8 cellular contexts compared by ENCODE assay signal in the genomic region with DNA sequence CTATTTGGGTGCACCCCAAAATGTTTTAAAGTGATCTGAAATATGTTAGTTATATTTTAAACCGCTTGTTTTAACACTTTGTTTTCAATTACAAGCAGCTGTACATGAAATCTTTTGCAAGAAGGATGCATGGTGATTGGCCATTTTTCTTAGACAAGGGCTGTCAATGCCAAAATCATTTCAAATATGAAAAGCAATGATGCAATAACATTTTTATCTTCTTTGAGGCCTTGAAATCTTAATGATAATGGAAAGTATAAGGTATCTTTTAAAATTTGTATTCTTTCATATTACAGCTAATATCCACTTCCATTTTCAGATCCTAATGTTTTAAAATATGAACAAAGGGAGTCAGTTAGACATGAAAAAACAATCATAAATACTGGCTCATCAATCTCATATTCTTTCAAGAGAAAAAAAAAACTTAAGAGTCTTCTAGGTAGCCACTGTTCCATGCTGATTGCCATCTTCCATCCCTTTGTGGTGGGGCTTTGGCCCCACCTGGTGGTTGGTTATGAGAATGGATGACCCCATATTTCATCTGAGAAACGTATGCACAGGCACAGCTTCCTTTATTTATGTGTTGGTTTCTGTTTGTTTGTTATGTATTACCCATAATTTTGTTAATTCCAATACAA.
DNase-seq lines count a peak whose midpoint lies in the region; ATAC-seq, FAIRE-seq and TF ChIP-seq lines count a peak whose summit lies in the region.

No MANE protein-coding gene starts in this region.

- ATAC-seq in GM21360 (IDR thresholded peaks at IDR 0.05; ENCODE audit: unreplicated experiment) (peak; percentile 99), HG03469 (IDR thresholded peaks at IDR 0.05; ENCODE audit: unreplicated experiment) (peak; percentile 96), HepG2 (peak; percentile 80)

- no peak for TF ChIP-seq RAD21 in HepG2 (CRISPR knock-in tag; IDR thresholded peaks at IDR 0.05)

- H2AFZ ChIP-seq in HepG2 (ENCODE audit: low read length) = no peak overlapping the region

- H3K36me3 ChIP-seq in brain microvascular endothelial cell (replicated peaks) = no peaks in the 10 kb centered on the region
- no peaks in the 10 kb centered on the region for H3K36me3 ChIP-seq in HepG2 (replicated peaks in 1 of 2; ENCODE audit: control insufficient read depth in 1 of 2, insufficient read depth in 2 of 2, low read length in 2 of 2)

- no peaks in the 10 kb centered on the region for H3K4me1 ChIP-seq in HepG2 (ENCODE audit: insufficient read depth, low read length)

- POLR2A ChIA-PET in HepG2 (lab: Yijun Ruan, JAX) = no interaction called here

- intact Hi-C loops in HepG2 (cut with micrococcal nuclease; ENCODE audit: unreplicated experiment) = no loop called here

- TF ChIP-seq CTCF in brain microvascular endothelial cell (IDR thresholded peaks at IDR 0.05; ENCODE audit: low read depth, low read length, missing control alignments) (peak; percentile 85), HepG2 (CRISPR knock-in tag; IDR thresholded peaks at IDR 0.05) (peak; percentile 59)

- BruUV-seq in HepG2 (replicated peaks; lab: Mats Ljungman, UMichigan) = no TSS peak

- H3K79me2 ChIP-seq in HepG2 (ENCODE audit: insufficient read depth, low read length) = no peaks in the 10 kb centered on the region

- TF ChIP-seq POLR2A in HepG2 (IDR thresholded peaks at IDR 0.05; ENCODE audit: insufficient read depth in 1 of 2, low read depth in 2 of 2, low read length in 2 of 2) = no peak

- CTCF ChIA-PET in HepG2 (lab: Yijun Ruan, JAX; ENCODE audit: low intra/inter-chr PET ratio, low total read pairs) = no interaction called here

- peak overlapping the region; percentile 3; the same call in 1 of the 2 replicates for H3K4me2 ChIP-seq in HepG2 (ENCODE audit: low read depth, low read length)

- H3K9ac ChIP-seq in HepG2 (ENCODE audit: insufficient read depth, low read depth, low read length) = no peak overlapping the region

- H3K4me3 ChIP-seq in brain microvascular endothelial cell (ENCODE audit: low read depth, low read length) (no peak overlapping the region), HepG2 (replicated peaks in 1 of 3; ENCODE audit: insufficient read depth in 1 of 3, low read depth in 2 of 3, low read length in 3 of 3) (no peak overlapping the region)

- no peak for FAIRE-seq in HepG2 (lab: Jason Lieb, UNC)

- no peak for TF ChIP-seq EP300 in HepG2 (IDR thresholded peaks at IDR 0.05; ENCODE audit: low read depth in 2 of 2, low read length in 2 of 2)
- no peak for TF ChIP-seq EP300 in HepG2 (CRISPR knock-in tag; IDR thresholded peaks at IDR 0.05; ENCODE audit: borderline replicate concordance)

- WGBS in HepG2 (ENCODE audit: low lambda C conversion rate) = 6% methylated on average over 2 of the region's 2 CpGs

- in situ Hi-C loops in brain microvascular endothelial cell (cut with HindIII; ENCODE audit: low pct_ligation_motif_present, low sequenced_read_pairs) = no loop called here
- in situ Hi-C loops in HepG2 (cut with HindIII; ENCODE audit: extremely low pct_ligation_motif_present, low pct_unique_long_range_greater_than_20kb) = no loop called here

- DNase-seq in activated CD8-positive, alpha-beta memory T cell treated with anti-CD3 and anti-CD28 coated beads, Interleukin-2, amount 50 U/mL, for 48 hours = peak; percentile 53
- DNase-seq in activated CD8-positive, alpha-beta memory T cell treated with anti-CD3 and anti-CD28 coated beads, Interleukin-2, amount 50 U/mL, for 4 hours = no peak
- peak; percentile 21 for DNase-seq in NCI-H774 (lab: John Stamatoyannopoulos, UW)
- peak; percentile 23 for DNase-seq in brain microvascular endothelial cell
- DNase-seq in HepG2 (ENCODE audit: low spot score) = no peak
- no peak for DNase-seq in stimulated activated naive CD4-positive, alpha-beta T cell treated with Interleukin-2 at 50 U/mL for 16 hours (lab: John Stamatoyannopoulos, UW)

- H3K27ac ChIP-seq in brain microvascular endothelial cell (no peak overlapping the region), HepG2 (ENCODE audit: extremely low read length, insufficient read depth, low read length) (no peak overlapping the region)

- H3K9me3 ChIP-seq in HepG2 (ENCODE audit: low read length) = no peaks in the 10 kb centered on the region

- no peaks in the 10 kb centered on the region for H3K27me3 ChIP-seq in brain microvascular endothelial cell (replicated peaks)
- H3K27me3 ChIP-seq in HepG2 (ENCODE audit: control insufficient read depth in 1 of 2, insufficient read depth in 2 of 2, low read length in 2 of 2) = no peaks in the 10 kb centered on the region

- H4K20me1 ChIP-seq in HepG2 (ENCODE audit: insufficient read depth, low read length) = no peaks in the 10 kb centered on the region

TF ChIP-seq in HepG2, 621 proteins besides CTCF, POLR2A, EP300 and RAD21:
- TF ChIP-seq NR2F1 (CRISPR knock-in tag; IDR thresholded peaks at IDR 0.05) (no peak), SMC3 (IDR thresholded peaks at IDR 0.05; ENCODE audit: low read length) (peak; percentile 14; the same call in 1 of the 2 replicates), MXD4 (CRISPR knock-in tag; IDR thresholded peaks at IDR 0.05) (no peak), STAG1 (CRISPR knock-in tag; IDR thresholded peaks at IDR 0.05) (peak; percentile 66)
- TF ChIP-seq, protein P1, sequence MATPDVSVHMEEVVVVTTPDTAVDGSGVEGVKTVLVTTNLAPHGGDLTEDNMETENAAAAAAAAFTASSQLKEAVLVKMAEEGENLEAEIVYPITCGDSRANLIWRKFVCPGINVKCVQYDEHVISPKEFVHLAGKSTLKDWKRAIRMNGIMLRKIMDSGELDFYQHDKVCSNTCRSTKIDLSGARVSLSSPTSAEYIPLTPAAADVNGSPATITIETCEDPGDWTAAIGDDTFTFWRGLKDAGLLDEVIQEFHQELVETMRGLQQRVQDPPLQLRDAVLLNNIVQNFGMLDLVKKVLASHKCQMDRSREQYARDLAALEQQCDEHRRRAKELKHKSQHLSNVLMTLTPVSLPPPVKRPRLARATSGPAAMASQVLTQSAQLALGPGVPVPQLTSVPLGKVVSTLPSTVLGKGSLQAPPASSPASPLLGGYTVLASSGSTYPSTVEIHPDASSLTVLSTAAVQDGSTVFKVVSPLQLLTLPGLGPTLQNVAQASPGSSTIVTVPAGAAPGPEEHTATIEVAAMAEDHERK (CRISPR knock-in tag; IDR thresholded peaks at IDR 0.05; ENCODE audit: low read depth) = no peak

Comparison
In these comparisons a context has a peak if more than half of its experiments do, and no peak if none do; other contexts are left out.
1. DNase-seq: peak in activated CD8-positive, alpha-beta memory T cell treated with anti-CD3 and anti-CD28 coated beads, Interleukin-2, amount 50 U/mL, for 48 hours (single experiment), NCI-H774 (single experiment) and brain microvascular endothelial cell (single experiment); none in activated CD8-positive, alpha-beta memory T cell treated with anti-CD3 and anti-CD28 coated beads, Interleukin-2, amount 50 U/mL, for 4 hours (single experiment), HepG2 (single experiment) and stimulated activated naive CD4-positive, alpha-beta T cell treated with Interleukin-2 at 50 U/mL for 16 hours (single experiment).
2. Peak in every context shown above with its lines, with median percentiles within 50 percentile points of each other: ATAC-seq.